8 cellular contexts compared by ENCODE assay signal in genomic region chr17:1769826-1770477, GRCh38. TPM values are rescaled to one million over a fixed set of nuclear protein-coding genes. Genes with fewer than 3 reads are reported as not detected.
DNase-seq lines count a peak whose midpoint lies in the region; ATAC-seq and TF ChIP-seq lines count a peak whose summit lies in the region.

No MANE protein-coding gene starts in this region.

- no peak for TF ChIP-seq CTCF in Panc1 (IDR thresholded peaks at IDR 0.05)

- H3K4me3 ChIP-seq in HUES48 (ENCODE audit: low read depth, low read length) (no peak overlapping the region; the same call in 1 of the 2 replicates), Panc1 (ENCODE audit: low read depth in 2 of 2, low read length in 2 of 2) (peak overlapping the region in 1 of 2 experiments; percentile 31; a peak in 1 of 4 replicates), skin epidermis (no peak overlapping the region)

- H3K9me3 ChIP-seq in HUES48 (ENCODE audit: control insufficient read depth, insufficient read depth, low read length): no peaks in the 10 kb centered on the region
- H3K9me3 ChIP-seq in Panc1 (ENCODE audit: control insufficient read depth, insufficient read depth, low read depth, low read length): no peaks in the 10 kb centered on the region

- intact Hi-C loops in Panc1 (cut with micrococcal nuclease; ENCODE audit: unreplicated experiment): no loop called here

- no peak for DNase-seq in Panc1 (ENCODE audit: low read depth, low spot score)
- DNase-seq in KBM-7: no peak
- DNase-seq in GDM1 (lab: John Stamatoyannopoulos, UW): no peak

- peak overlapping the region; percentile 72 for H3K27ac ChIP-seq in HUES48 (ENCODE audit: low read depth, low read length)
- H3K27ac ChIP-seq in Panc1 (ENCODE audit: low read length): peak overlapping the region; percentile 82
- peak overlapping the region in 18 of 21 experiments; percentile 13 to 82 (median 68) for H3K27ac ChIP-seq in skin epidermis

- no peak overlapping the region; the same call in 1 of the 2 replicates for H3K9ac ChIP-seq in HUES48 (ENCODE audit: low read depth, low read length)

- H3K4me1 ChIP-seq in HUES48 (ENCODE audit: control insufficient read depth, insufficient read depth, low read length): peaks cover 13% of the 10 kb centered on the region
- peaks cover 13% of the 10 kb centered on the region for H3K4me1 ChIP-seq in Panc1 (ENCODE audit: control insufficient read depth, insufficient read depth, low read length)

- H3K36me3 ChIP-seq in HUES48 (ENCODE audit: control insufficient read depth, insufficient read depth, low read length): 0 out of 2 replicates have a peak, but pooled peaks cover 3% of the 10 kb centered on the region
- no peaks in the 10 kb centered on the region for H3K36me3 ChIP-seq in Panc1 (ENCODE audit: control insufficient read depth, insufficient read depth, low read length)

- POLR2A ChIA-PET in Panc1 (lab: Charles Lee): interaction anchor here (0.6 to 0.9 kb wide), 3 partner anchors 20 to 107 kb away, joined by 3 to 7 read pairs (median 5); no protein-coding TSS in a partner anchor

- in situ Hi-C loops in Panc1 (cut with HindIII; ENCODE audit: low pct_unique_long_range_greater_than_20kb, low sequenced_read_pairs) (no loop called here), KBM-7 (cut with MboI; ENCODE audit: low pct_unique_long_range_greater_than_20kb, low sequenced_read_pairs) (no loop called here)

- no TSS peak for BruUV-seq in Panc1 (replicated peaks; lab: Mats Ljungman, UMichigan)

- CTCF ChIA-PET in Panc1 (lab: Charles Lee): interaction anchor here (0.6 to 1.0 kb wide), 2 partner anchors 27 to 49 kb away, joined by 3 to 5 read pairs; no protein-coding TSS in a partner anchor

- no peaks in the 10 kb centered on the region for H3K27me3 ChIP-seq in HUES48 (ENCODE audit: control insufficient read depth, insufficient read depth, low read length)
- H3K27me3 ChIP-seq in Panc1 (ENCODE audit: control insufficient read depth, insufficient read depth, low read length): no peaks in the 10 kb centered on the region

- ATAC-seq in Panc1: peak; percentile 83
- ATAC-seq in esophagus mucosa: peak; percentile 86
- ATAC-seq in HG02610 (IDR thresholded peaks at IDR 0.05; ENCODE audit: unreplicated experiment): no peak
- no peak for ATAC-seq in HG03521 (IDR thresholded peaks at IDR 0.05; ENCODE audit: unreplicated experiment)

RNA-seq across cellular contexts. Expression of gene SERPINF1, which starts 8.1 kb away (rescaled TPM):
- total RNA-seq in Panc1 (2021; ENCODE audit: unreplicated experiment) (4.6 TPM), esophagus mucosa (28.4 TPM)
- 10.1 TPM for polyA plus RNA-seq in Panc1 (2012; ENCODE audit: insufficient read length)

RNA-seq across cellular contexts. Expression of gene SERPINF2, which starts 27.3 kb away (rescaled TPM):
- total RNA-seq in Panc1 (2021; ENCODE audit: unreplicated experiment) (0.77 TPM), esophagus mucosa (2.7 TPM)
- 1.3 TPM for polyA plus RNA-seq in Panc1 (2012; ENCODE audit: insufficient read length)

RNA-seq across cellular contexts. Expression of gene WDR81, which starts 45.4 kb away (rescaled TPM):
- total RNA-seq in Panc1 (2021; ENCODE audit: unreplicated experiment) (29.5 TPM), esophagus mucosa (10.2 TPM)
- 36.4 TPM for polyA plus RNA-seq in Panc1 (2012; ENCODE audit: insufficient read length)

RNA-seq across cellular contexts. Expression of gene SMYD4, which starts 59.8 kb away (rescaled TPM):
- total RNA-seq in Panc1 (2021; ENCODE audit: unreplicated experiment) (17.1 TPM), esophagus mucosa (5.7 TPM)
- polyA plus RNA-seq in Panc1 (2012; ENCODE audit: insufficient read length): 6.2 TPM

RNA-seq across cellular contexts. Expression of gene TLCD2, which starts 59.8 kb away (rescaled TPM):
- 7.0 TPM for total RNA-seq in Panc1 (2021; ENCODE audit: unreplicated experiment)
- 3.0 TPM for polyA plus RNA-seq in Panc1 (2012; ENCODE audit: insufficient read length)
- total RNA-seq in esophagus mucosa: 10.9 TPM

Comparison
In these comparisons a context has a peak if more than half of its experiments do, and no peak if none do; other contexts are left out.
1. ATAC-seq: peak in Panc1 (single experiment) and esophagus mucosa (single experiment); none in HG02610 (single experiment) and HG03521 (single experiment).
2. Peak in every context shown above with its lines, with median percentiles within 50 percentile points of each other: H3K27ac ChIP-seq.